ENCODE assay signal across 13 cellular contexts in the genomic region with DNA sequence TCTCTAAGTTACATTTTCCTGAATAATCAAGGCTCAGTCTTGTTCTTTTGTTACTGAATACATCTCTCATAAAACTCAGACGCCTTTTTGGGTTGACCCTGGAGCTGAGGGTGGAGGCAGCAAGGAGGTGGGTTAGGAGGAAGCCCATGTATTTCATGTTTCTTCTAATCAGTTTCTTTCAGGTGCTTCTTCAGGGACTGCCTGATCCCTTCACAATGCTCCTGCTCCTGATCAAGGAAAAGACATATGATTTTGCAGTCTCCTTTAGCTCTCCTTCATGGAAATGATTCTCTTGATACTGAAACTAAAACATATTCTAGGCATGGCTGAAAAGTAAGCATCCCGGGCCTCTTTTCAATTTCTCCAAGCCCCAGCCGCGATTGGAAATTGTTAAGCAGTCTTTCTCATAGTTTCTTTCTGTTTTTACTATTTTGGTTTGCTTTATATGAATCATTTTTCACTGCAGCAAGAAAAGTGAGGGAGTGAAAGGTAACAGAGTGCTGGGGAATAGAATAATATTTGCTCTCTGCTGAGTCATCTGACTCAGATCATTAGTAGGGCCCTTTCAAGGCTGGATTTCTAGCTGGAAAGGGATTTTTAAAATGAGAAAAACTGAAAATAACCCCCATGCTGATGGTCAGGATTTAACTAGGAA.
DNase-seq lines count a peak whose midpoint lies in the region; ATAC-seq and TF ChIP-seq lines count a peak whose summit lies in the region.
"Had no signal": no experiment of that assay in that cellular context is flagged by ENCODE, and none has a peak within 500 bp of the region (broad histone marks: within the 10 kb centered on the region; RNA-seq: fewer than 3 reads in every experiment).

No MANE protein-coding gene starts in this region.

- peak overlapping the region; percentile 41 for H3K4me2 ChIP-seq in hepatocyte

- DNase-seq in GM03348 (ENCODE audit: low spot score) (peak; percentile 27), adipocyte (ENCODE audit: low read depth) (peak; percentile 53), hepatocyte (ENCODE audit: low spot score) (no peak), smooth muscle cell of the brain vasculature (ENCODE audit: low read depth, low spot score) (peak; percentile 32), NCI-H1105 (lab: John Stamatoyannopoulos, UW) (no peak)
- DNase-seq in activated T-cell treated with anti-CD3 and anti-CD28 coated beads, Interleukin-2, amount 50 U/mL, for 72 hours: no peak
- DNase-seq: activated CD4-positive, alpha-beta T cell treated with anti-CD3 and anti-CD28 coated beads, Interleukin-2, amount 10 ng/mL, durations not matched to agents 7 days and 5 days; DND-41; kidney; NCI-H774 had no signal

- peak overlapping the region; percentile 51 for H3K27ac ChIP-seq in hepatocyte

- H3K9me3 ChIP-seq in adipocyte (ENCODE audit: control insufficient read depth, low read length) (no peaks in the 10 kb centered on the region), hepatocyte (ENCODE audit: low read depth) (no peaks in the 10 kb centered on the region)

- no peaks in the 10 kb centered on the region for H3K36me3 ChIP-seq in adipocyte (ENCODE audit: control insufficient read depth, insufficient read depth, low read length, severe bottlenecking)
- H3K36me3 ChIP-seq in hepatocyte (replicated peaks; ENCODE audit: insufficient read depth, low read depth): no peaks in the 10 kb centered on the region

- TF ChIP-seq CTCF in hepatocyte (IDR thresholded peaks at IDR 0.05; ENCODE audit: poor library complexity): no peak

- H3K27me3 ChIP-seq in adipocyte (replicated peaks; ENCODE audit: control insufficient read depth, insufficient read depth, low read length): no peaks in the 10 kb centered on the region
- H3K27me3 ChIP-seq in hepatocyte: no peaks in the 10 kb centered on the region

- no peaks in the 10 kb centered on the region for H3K27me3 Mint-ChIP-seq in activated T-cell treated with anti-CD3 and anti-CD28 coated beads, Interleukin-2, amount 50 U/mL, for 72 hours (ENCODE audit: low read depth)
- H3K27me3 Mint-ChIP-seq: activated CD4-positive, alpha-beta T cell treated with anti-CD3 and anti-CD28 coated beads, Interleukin-2, amount 10 ng/mL, durations not matched to agents 7 days and 5 days had no signal

- H3K4me1 Mint-ChIP-seq in activated T-cell treated with anti-CD3 and anti-CD28 coated beads, Interleukin-2, amount 50 U/mL, for 72 hours (ENCODE audit: low read depth): no peaks in the 10 kb centered on the region
- H3K4me1 Mint-ChIP-seq: activated CD4-positive, alpha-beta T cell treated with anti-CD3 and anti-CD28 coated beads, Interleukin-2, amount 10 ng/mL, durations not matched to agents 7 days and 5 days had no signal

- peaks cover 10% of the 10 kb centered on the region in 2 donors for H3K9me3 Mint-ChIP-seq in activated T-cell treated with anti-CD3 and anti-CD28 coated beads, Interleukin-2, amount 50 U/mL, for 72 hours

- H3K4me3 ChIP-seq in adipocyte (ENCODE audit: low read length) (peak overlapping the region; percentile 70), hepatocyte (no peak overlapping the region)
- H3K4me3 ChIP-seq: K562 had no signal

- 68% methylated on average over 4 of the region's 4 CpGs for WGBS in hepatocyte (ENCODE audit: low lambda C conversion rate, missing lambda C conversion rate)

- no peak overlapping the region for H3K4me3 Mint-ChIP-seq in activated T-cell treated with anti-CD3 and anti-CD28 coated beads, Interleukin-2, amount 50 U/mL, for 72 hours
- H3K4me3 Mint-ChIP-seq: activated CD4-positive, alpha-beta T cell treated with anti-CD3 and anti-CD28 coated beads, Interleukin-2, amount 10 ng/mL, durations not matched to agents 7 days and 5 days had no signal

- no peak overlapping the region for H3K27ac Mint-ChIP-seq in activated T-cell treated with anti-CD3 and anti-CD28 coated beads, Interleukin-2, amount 50 U/mL, for 72 hours
- H3K27ac Mint-ChIP-seq: activated CD4-positive, alpha-beta T cell treated with anti-CD3 and anti-CD28 coated beads, Interleukin-2, amount 10 ng/mL, durations not matched to agents 7 days and 5 days had no signal

- H3K36me3 Mint-ChIP-seq in activated T-cell treated with anti-CD3 and anti-CD28 coated beads, Interleukin-2, amount 50 U/mL, for 72 hours (ENCODE audit: insufficient read depth in 2 of 2): peaks cover 1 to 2% of the 10 kb centered on the region in 2 donors

- no peak for ATAC-seq in activated T-cell treated with anti-CD3 and anti-CD28 coated beads, Interleukin-2, amount 50 U/mL, for 72 hours (replicated peaks in 1 of 2)
- ATAC-seq in GM21381 (IDR thresholded peaks at IDR 0.05; ENCODE audit: unreplicated experiment): no peak
- ATAC-seq in GM18870 (IDR thresholded peaks at IDR 0.05; ENCODE audit: unreplicated experiment): no peak
- ATAC-seq: K562 had no signal

- peak overlapping the region; percentile 90 for H3K9ac ChIP-seq in adipocyte (ENCODE audit: low read length)

- H3K79me2 ChIP-seq in hepatocyte: no peaks in the 10 kb centered on the region

- H3K4me1 ChIP-seq in adipocyte (ENCODE audit: control insufficient read depth, insufficient read depth, low read length) (peaks cover 28% of the 10 kb centered on the region), hepatocyte (ENCODE audit: insufficient read depth) (peaks cover 5% of the 10 kb centered on the region)

- H3K9me2 ChIP-seq in hepatocyte (replicated peaks; ENCODE audit: insufficient read depth): no peaks in the 10 kb centered on the region

- no peaks in the 10 kb centered on the region for H4K20me1 ChIP-seq in hepatocyte (ENCODE audit: insufficient read depth, poor library complexity, severe bottlenecking)

- H2AFZ ChIP-seq in hepatocyte: peak overlapping the region; percentile 35

Comparison
In these comparisons a context has a peak if more than half of its experiments do, and no peak if none do; other contexts are left out.
1. DNase-seq: peak in GM03348 (single experiment), adipocyte (single experiment) and smooth muscle cell of the brain vasculature (single experiment); none in hepatocyte (single experiment), activated T-cell treated with anti-CD3 and anti-CD28 coated beads, Interleukin-2, amount 50 U/mL, for 72 hours (0 of 2) and NCI-H1105 (single experiment).